12 cellular contexts compared by ENCODE assay signal in the genomic region with DNA sequence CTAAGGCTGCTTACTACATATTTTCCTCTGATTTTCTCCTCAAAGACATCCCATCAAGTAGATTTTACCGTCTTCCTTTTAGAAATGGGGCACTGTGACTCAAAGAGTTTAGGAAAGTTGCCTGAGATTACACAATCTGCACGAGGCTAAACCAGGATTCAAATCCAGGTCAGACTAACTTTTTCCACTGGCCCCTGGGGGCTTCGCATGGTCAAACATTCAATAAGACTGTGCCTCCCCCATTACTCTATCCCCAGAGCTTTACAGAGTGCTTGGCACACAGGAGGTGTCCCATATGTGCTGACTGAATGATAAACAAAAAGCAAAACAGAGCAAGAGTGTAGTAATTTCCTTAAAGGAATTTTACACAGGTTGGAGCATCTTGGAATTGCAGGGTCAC.
DNase-seq lines count a peak whose midpoint lies in the region; ATAC-seq and TF ChIP-seq lines count a peak whose summit lies in the region.
"Had no signal": no experiment of that assay in that cellular context is flagged by ENCODE, and none has a peak within 500 bp of the region (broad histone marks: within the 10 kb centered on the region; RNA-seq: fewer than 3 reads in every experiment).

No MANE protein-coding gene starts in this region.

- no peaks in the 10 kb centered on the region for H3K79me2 ChIP-seq in fibroblast of lung (ENCODE audit: control insufficient read depth, insufficient read depth, low read length)

- H3K9ac ChIP-seq in fibroblast of lung (ENCODE audit: insufficient read depth, low read length) = no peak overlapping the region
- H3K9ac ChIP-seq in muscle layer of colon (ENCODE audit: low read length) = peak overlapping the region; percentile 12

- no peak for TF ChIP-seq CTCF in fibroblast of lung (conservative IDR thresholded peaks at IDR 0.05 in 1 of 2, IDR thresholded peaks at IDR 0.05 in 1 of 2; ENCODE audit: low read depth in 1 of 2, low read length in 2 of 2)

- DNase-seq in Right ventricle myocardium inferior (ENCODE audit: missing footprints) = no peak
- no peak for DNase-seq in cardiac septum (ENCODE audit: low spot score)
- DNase-seq in fibroblast of lung (ENCODE audit: low read depth in 2 of 2) = peak; percentile 63 to 77
- DNase-seq in aorta = no peak
- no peak for DNase-seq in left lobe of liver (ENCODE audit: low spot score)
- DNase-seq in RPMI8226 = no peak
- DNase-seq: activated CD8-positive, alpha-beta memory T cell treated with anti-CD3 and anti-CD28 coated beads, Interleukin-2, amount 50 U/mL, for 48 hours; erythroblast had no signal

- H4K20me1 ChIP-seq in fibroblast of lung (ENCODE audit: control insufficient read depth, extremely low read depth, insufficient read depth, low read length) = no peaks in the 10 kb centered on the region

- H2AFZ ChIP-seq in fibroblast of lung (ENCODE audit: low read length) = no peak overlapping the region

- no peaks in the 10 kb centered on the region for H3K27me3 ChIP-seq in fibroblast of lung (ENCODE audit: control insufficient read depth, insufficient read depth, low read length)
- no peaks in the 10 kb centered on the region for H3K27me3 ChIP-seq in muscle layer of colon (ENCODE audit: control insufficient read depth in 1 of 2, insufficient read depth in 2 of 2, low read length in 2 of 2)
- no peaks in the 10 kb centered on the region for H3K27me3 ChIP-seq in aorta (ENCODE audit: control insufficient read depth in 1 of 2, insufficient read depth in 2 of 2, low read length in 1 of 2)
- H3K27me3 ChIP-seq: ovary had no signal

- ATAC-seq in Right ventricle myocardium inferior = peak; percentile 59
- peak; percentile 76 for ATAC-seq in aorta (ENCODE audit: low FRiP score)
- ATAC-seq in GM21360 (IDR thresholded peaks at IDR 0.05; ENCODE audit: unreplicated experiment) = no peak
- no peak for ATAC-seq in left lobe of liver

- H3K9me3 ChIP-seq in fibroblast of lung (ENCODE audit: control insufficient read depth, insufficient read depth, low read depth, low read length) (no peaks in the 10 kb centered on the region), muscle layer of colon (ENCODE audit: low read length) (no peaks in the 10 kb centered on the region), aorta (ENCODE audit: control insufficient read depth, low read length) (no peaks in the 10 kb centered on the region)
- H3K9me3 ChIP-seq: ovary had no signal

- H3K4me1 ChIP-seq in fibroblast of lung (ENCODE audit: control insufficient read depth, extremely low read depth, insufficient read depth, low read length) = peaks cover 7% of the 10 kb centered on the region
- peaks cover 21% of the 10 kb centered on the region for H3K4me1 ChIP-seq in muscle layer of colon (ENCODE audit: insufficient read depth, low read length)
- peaks cover 0 to 7% of the 10 kb centered on the region in 2 donors for H3K4me1 ChIP-seq in aorta (ENCODE audit: control insufficient read depth in 1 of 2, insufficient read depth in 2 of 2, low read length in 2 of 2)

- intact Hi-C loops in Right ventricle myocardium inferior (cut with DNase I) (loop anchor here (5.0 kb wide), 1 partner anchor 116 kb away; the partner anchor contains the start of gene TEAD1), cardiac septum (cut with DNase I) (loop anchor here (10.0 kb wide), 1 partner anchor 141 kb away; no protein-coding TSS in a partner anchor), aorta (cut with DNase I) (no loop called here)

- H3K36me3 ChIP-seq in fibroblast of lung (ENCODE audit: control insufficient read depth, insufficient read depth, low read length) = no peaks in the 10 kb centered on the region
- no peaks in the 10 kb centered on the region for H3K36me3 ChIP-seq in muscle layer of colon (ENCODE audit: insufficient read depth, low read length)
- H3K36me3 ChIP-seq in aorta (ENCODE audit: control insufficient read depth in 1 of 2, insufficient read depth in 2 of 2, low read length in 1 of 2) = no peaks in the 10 kb centered on the region
- H3K36me3 ChIP-seq: ovary had no signal

- WGBS in aorta, 2 donors = 13 to 15% methylated on average over 3 of the region's 3 CpGs

- H3K4me3 ChIP-seq in fibroblast of lung (replicated peaks in 1 of 4; ENCODE audit: control extremely low read depth in 1 of 4, insufficient read depth in 1 of 4, low read depth in 3 of 4, low read length in 4 of 4) (no peak overlapping the region), muscle layer of colon (ENCODE audit: low read depth in 1 of 2, low read length in 2 of 2) (no peak overlapping the region), aorta (ENCODE audit: low read length in 2 of 2) (no peak overlapping the region)
- H3K4me3 ChIP-seq: ovary had no signal

- H3K27ac ChIP-seq in fibroblast of lung (ENCODE audit: insufficient read depth, low read length) = peak overlapping the region; percentile 24
- H3K27ac ChIP-seq in muscle layer of colon (ENCODE audit: low read depth, low read length) = peak overlapping the region; percentile 45
- peak overlapping the region in 1 of 2 donors; percentile 48 for H3K27ac ChIP-seq in aorta (ENCODE audit: low read depth in 1 of 2, low read length in 2 of 2)
- H3K27ac ChIP-seq: 22Rv1, ovary had no signal

- peak overlapping the region; percentile 51 for H3K4me2 ChIP-seq in fibroblast of lung (ENCODE audit: extremely low read depth, insufficient read depth, low read length)

Comparison
In these comparisons a context has a peak if more than half of its experiments do, and no peak if none do; other contexts are left out.
1. ATAC-seq: peak in Right ventricle myocardium inferior (single experiment) and aorta (single experiment); none in GM21360 (single experiment) and left lobe of liver (single experiment).
2. DNase-seq: peak in fibroblast of lung (2 of 2); none in Right ventricle myocardium inferior (single experiment), cardiac septum (single experiment), aorta (0 of 2), left lobe of liver (single experiment) and RPMI8226 (single experiment).
3. intact Hi-C loops: an anchor here in Right ventricle myocardium inferior (5.0 kb wide) and cardiac septum (10.0 kb wide); none called in aorta.